30 cellular contexts compared by ENCODE assay signal in the genomic region with DNA sequence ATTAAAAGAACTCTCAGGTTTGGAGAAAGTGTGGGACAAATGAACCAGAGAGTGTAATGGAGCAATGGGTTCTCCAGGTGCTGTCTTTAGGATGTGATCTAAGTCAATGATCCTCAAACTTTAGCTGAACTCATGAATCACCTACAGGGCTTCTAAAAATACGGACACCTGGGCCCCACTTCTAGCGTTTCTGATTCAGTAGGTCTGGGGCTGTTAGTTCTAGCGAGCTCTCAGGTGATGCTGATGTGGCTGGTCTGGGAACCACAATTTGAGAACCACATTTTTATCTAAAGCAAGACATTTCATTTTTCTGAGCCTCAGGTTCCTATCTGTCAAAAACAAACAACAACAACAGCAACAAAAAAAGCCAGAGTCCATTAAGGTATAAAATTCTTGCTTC. TPM values are rescaled to one million over a fixed set of nuclear protein-coding genes. Genes with fewer than 3 reads are reported as not detected.
"Had no signal": no experiment of that assay in that cellular context is flagged by ENCODE, and none has a peak within 500 bp of the region (broad histone marks: within the 10 kb centered on the region; RNA-seq: fewer than 3 reads in every experiment).

No MANE protein-coding gene starts in this region.

- H3K27me3 ChIP-seq: foreskin keratinocyte, pancreas, testis, transverse colon had no signal

- H3K4me3 ChIP-seq: heart right ventricle, pancreas, prostate gland, skin epidermis, testis, transverse colon had no signal

- H3K36me3 ChIP-seq: heart right ventricle, neutrophil, pancreas, prostate gland, transverse colon had no signal

- H3K4me1 ChIP-seq: foreskin keratinocyte, heart right ventricle, prostate gland, testis, transverse colon had no signal

- H3K27ac ChIP-seq: foreskin keratinocyte, heart right ventricle, neutrophil, pancreas, prostate gland, skin epidermis, testis, transverse colon had no signal

- DNase-seq: activated CD4-positive, alpha-beta T cell treated with anti-CD3 and anti-CD28 coated beads for 36 hours; activated CD4-positive, CD25-positive, alpha-beta regulatory T cell; activated CD8-positive, alpha-beta memory T cell treated with anti-CD3 and anti-CD28 coated beads, Interleukin-2, amount 10 ng/mL, durations not matched to agents 7 days and 5 days; activated CD8-positive, alpha-beta T cell treated with anti-CD3 and anti-CD28 coated beads, Interleukin-2, amount 10 ng/mL, durations not matched to agents 7 days and 5 days; activated naive CD4-positive, alpha-beta T cell; activated T-cell treated with anti-CD3 and anti-CD28 coated beads, Interleukin-2, amount 50 U/mL, for 72 hours; anterior cingulate cortex; endodermal cell; foreskin keratinocyte; heart right ventricle; naive B cell; nephron progenitor cell; pancreas; retina; stimulated activated CD4-positive, alpha-beta T cell treated with anti-CD3 and anti-CD28 coated beads, Interleukin-12 subunit alpha, Interleukin-12 subunit beta, amount 100 ng/mL, for 4 hours; stimulated activated CD4-positive, alpha-beta T cell treated with anti-CD3 and anti-CD28 coated beads, Interleukin-4, amount 100 ng/mL, for 1 hour; stimulated activated naive CD8-positive, alpha-beta T cell treated with anti-CD3 and anti-CD28 coated beads, Interleukin-15, Interleukin-2, amounts not matched to agents 100 U/mL and 50 U/mL, for 24 hours; testis; transverse colon had no signal

- ATAC-seq: activated CD4-positive, alpha-beta T cell treated with anti-CD3 and anti-CD28 coated beads for 36 hours; activated CD8-positive, alpha-beta memory T cell treated with anti-CD3 and anti-CD28 coated beads, Interleukin-2, amount 10 ng/mL, durations not matched to agents 7 days and 5 days; activated CD8-positive, alpha-beta T cell treated with anti-CD3 and anti-CD28 coated beads, Interleukin-2, amount 10 ng/mL, durations not matched to agents 7 days and 5 days; activated naive CD4-positive, alpha-beta T cell treated with anti-CD3 and anti-CD28 coated beads, Interleukin-2, amount 50 U/mL, for 72 hours; activated T-cell treated with anti-CD3 and anti-CD28 coated beads, Interleukin-2, amount 50 U/mL, for 72 hours; esophagus mucosa; foreskin keratinocyte; heart right ventricle; pancreas; sciatic nerve; stimulated activated naive CD8-positive, alpha-beta T cell treated with anti-CD3 and anti-CD28 coated beads, Interleukin-15, Interleukin-2, amounts not matched to agents 100 U/mL and 50 U/mL, for 24 hours had no signal

RNA-seq across cellular contexts. Expression of a gene that starts 35.1 kb away (rescaled TPM):
- total RNA-seq: activated CD4-positive, alpha-beta T cell treated with anti-CD3 and anti-CD28 coated beads for 36 hours; activated CD8-positive, alpha-beta memory T cell treated with anti-CD3 and anti-CD28 coated beads, Interleukin-2, amount 10 ng/mL, durations not matched to agents 7 days and 5 days; activated CD8-positive, alpha-beta T cell treated with anti-CD3 and anti-CD28 coated beads, Interleukin-2, amount 10 ng/mL, durations not matched to agents 7 days and 5 days; activated naive CD4-positive, alpha-beta T cell treated with anti-CD3 and anti-CD28 coated beads, Interleukin-2, amount 50 U/mL, for 72 hours; activated T-cell treated with anti-CD3 and anti-CD28 coated beads, Interleukin-2, amount 50 U/mL, for 72 hours; bronchial epithelial cell; endodermal cell; esophagus mucosa; foreskin keratinocyte; glomerular endothelial cell; heart right ventricle; kidney epithelial cell; lower leg skin; mesothelial cell of epicardium; pancreas had no signal
